Comparison of ENCODE assay signal across 20 cellular contexts in genomic region chr20:8749101-8749500, GRCh38.
"Had no signal": no experiment of that assay in that cellular context is flagged by ENCODE, and none has a peak within 500 bp of the region (broad histone marks: within the 10 kb centered on the region; RNA-seq: fewer than 3 reads in every experiment).

No MANE protein-coding gene starts in this region.

- H3K9me3 ChIP-seq: neutrophil, tibial artery had no signal

- H3K79me2 ChIP-seq: parathyroid adenoma had no signal

- H2AFZ ChIP-seq: parathyroid adenoma had no signal

- H3K27ac ChIP-seq: epithelial cell of prostate, foreskin keratinocyte, neutrophil, parathyroid adenoma, tibial artery had no signal

- H3K9me3 Mint-ChIP-seq: activated CD4-positive, alpha-beta T cell treated with anti-CD3 and anti-CD28 coated beads, Interleukin-2, amount 10 ng/mL, durations not matched to agents 7 days and 5 days; activated naive CD8-positive, alpha-beta T cell treated with anti-CD3 and anti-CD28 coated beads, Interleukin-2, amount 10 ng/mL, durations not matched to agents 7 days and 5 days; activated T-helper 1 cell treated with anti-CD3 and anti-CD28 coated beads, Interleukin-12 subunit alpha, Interleukin-12 subunit beta, Interleukin-2, Interleukin-4 antibody, amounts not matched to agents 30 ng/mL and 10 ng/mL and 1 ng/mL, durations not matched to agents 14 hours and 24 hours and 36 hours; memory B cell; natural killer cell; stimulated activated naive B cell treated with anti-CD40 and anti-IgM and Interleukin-4, amounts not matched to agents 10 μg/mL and 1 μg/mL and 100 μg/mL, for 72 hours had no signal

- ATAC-seq: foreskin keratinocyte; left ventricle myocardium superior; natural killer cell; stimulated activated naive B cell treated with anti-CD40 and anti-IgM and Interleukin-4, amounts not matched to agents 10 μg/mL and 1 μg/mL and 100 μg/mL, for 72 hours had no signal

- DNase-seq: activated CD4-positive, alpha-beta T cell treated with anti-CD3 and anti-CD28 coated beads, Interleukin-2, amount 10 ng/mL, durations not matched to agents 7 days and 5 days; activated CD8-positive, alpha-beta memory T cell treated with anti-CD3 and anti-CD28 coated beads for 24 hours; activated naive CD8-positive, alpha-beta T cell treated with anti-CD3 and anti-CD28 coated beads, Interleukin-2, amount 10 ng/mL, durations not matched to agents 7 days and 5 days; anterior cingulate cortex; foreskin keratinocyte; glutamatergic neuron; hypothalamus; kidney; left ventricle myocardium superior; natural killer cell; stimulated activated CD4-positive, alpha-beta T cell treated with anti-CD3 and anti-CD28 coated beads, Interleukin-2, amount 100 ng/mL, for 48 hours; stimulated activated naive B cell treated with anti-CD40 and anti-IgM and Interleukin-4, amounts not matched to agents 10 μg/mL and 1 μg/mL and 100 μg/mL, for 72 hours; T-helper 9 cell; tibial artery had no signal

- H3K4me3 ChIP-seq: tibial artery had no signal

- H3K4me1 Mint-ChIP-seq: activated CD4-positive, alpha-beta T cell treated with anti-CD3 and anti-CD28 coated beads, Interleukin-2, amount 10 ng/mL, durations not matched to agents 7 days and 5 days; activated naive CD8-positive, alpha-beta T cell treated with anti-CD3 and anti-CD28 coated beads, Interleukin-2, amount 10 ng/mL, durations not matched to agents 7 days and 5 days; memory B cell; natural killer cell had no signal

- H3K36me3 ChIP-seq: neutrophil, tibial artery had no signal

- H3K27me3 ChIP-seq: foreskin keratinocyte, neutrophil, tibial artery had no signal

- H3K27me3 Mint-ChIP-seq: activated CD4-positive, alpha-beta T cell treated with anti-CD3 and anti-CD28 coated beads, Interleukin-2, amount 10 ng/mL, durations not matched to agents 7 days and 5 days; activated naive CD8-positive, alpha-beta T cell treated with anti-CD3 and anti-CD28 coated beads, Interleukin-2, amount 10 ng/mL, durations not matched to agents 7 days and 5 days; memory B cell; stimulated activated naive B cell treated with anti-CD40 and anti-IgM and Interleukin-4, amounts not matched to agents 10 μg/mL and 1 μg/mL and 100 μg/mL, for 72 hours had no signal

- H3K36me3 Mint-ChIP-seq: activated naive CD8-positive, alpha-beta T cell treated with anti-CD3 and anti-CD28 coated beads, Interleukin-2, amount 10 ng/mL, durations not matched to agents 7 days and 5 days; memory B cell; natural killer cell; stimulated activated naive B cell treated with anti-CD40 and anti-IgM and Interleukin-4, amounts not matched to agents 10 μg/mL and 1 μg/mL and 100 μg/mL, for 72 hours had no signal

- H3K4me3 Mint-ChIP-seq: activated CD4-positive, alpha-beta T cell treated with anti-CD3 and anti-CD28 coated beads, Interleukin-2, amount 10 ng/mL, durations not matched to agents 7 days and 5 days; activated naive CD8-positive, alpha-beta T cell treated with anti-CD3 and anti-CD28 coated beads, Interleukin-2, amount 10 ng/mL, durations not matched to agents 7 days and 5 days; activated T-helper 1 cell treated with anti-CD3 and anti-CD28 coated beads, Interleukin-12 subunit alpha, Interleukin-12 subunit beta, Interleukin-2, Interleukin-4 antibody, amounts not matched to agents 30 ng/mL and 10 ng/mL and 1 ng/mL, durations not matched to agents 14 hours and 24 hours and 36 hours; memory B cell; natural killer cell; stimulated activated naive B cell treated with anti-CD40 and anti-IgM and Interleukin-4, amounts not matched to agents 10 μg/mL and 1 μg/mL and 100 μg/mL, for 72 hours had no signal

- H3K4me1 ChIP-seq: foreskin keratinocyte, parathyroid adenoma, tibial artery had no signal

- H3K27ac Mint-ChIP-seq: activated CD4-positive, alpha-beta T cell treated with anti-CD3 and anti-CD28 coated beads, Interleukin-2, amount 10 ng/mL, durations not matched to agents 7 days and 5 days; activated naive CD8-positive, alpha-beta T cell treated with anti-CD3 and anti-CD28 coated beads, Interleukin-2, amount 10 ng/mL, durations not matched to agents 7 days and 5 days; activated T-helper 1 cell treated with anti-CD3 and anti-CD28 coated beads, Interleukin-12 subunit alpha, Interleukin-12 subunit beta, Interleukin-2, Interleukin-4 antibody, amounts not matched to agents 30 ng/mL and 10 ng/mL and 1 ng/mL, durations not matched to agents 14 hours and 24 hours and 36 hours; memory B cell; natural killer cell; stimulated activated naive B cell treated with anti-CD40 and anti-IgM and Interleukin-4, amounts not matched to agents 10 μg/mL and 1 μg/mL and 100 μg/mL, for 72 hours had no signal

- H3K9ac ChIP-seq: parathyroid adenoma had no signal

- FAIRE-seq: kidney, urothelium cell line had no signal
